Comparison of ENCODE assay signal across 18 cellular contexts in genomic region chr13:53238241-53238640, GRCh38.
DNase-seq lines count a peak whose midpoint lies in the region; ATAC-seq and TF ChIP-seq lines count a peak whose summit lies in the region.
"Had no signal": no experiment of that assay in that cellular context is flagged by ENCODE, and none has a peak within 500 bp of the region (broad histone marks: within the 10 kb centered on the region; RNA-seq: fewer than 3 reads in every experiment).

No MANE protein-coding gene starts in this region.

- peaks cover 12% of the 10 kb centered on the region for H3F3A ChIP-seq in neural progenitor cell (ENCODE audit: low read depth)

- peak overlapping the region; percentile 15 for H3K27ac Mint-ChIP-seq in neural progenitor cell
- H3K27ac Mint-ChIP-seq: activated naive CD4-positive, alpha-beta T cell treated with anti-CD3 and anti-CD28 coated beads, Interleukin-2, amount 50 U/mL, for 72 hours; activated T-cell treated with anti-CD3 and anti-CD28 coated beads, Interleukin-2, amount 50 U/mL, for 72 hours; mesothelial cell of epicardium; nephron progenitor cell had no signal

- no peaks in the 10 kb centered on the region for H3K79me2 ChIP-seq in neural progenitor cell (ENCODE audit: low read depth)

- H3K9me3 Mint-ChIP-seq in neural progenitor cell = peaks cover 6% of the 10 kb centered on the region
- H3K9me3 Mint-ChIP-seq: activated naive CD4-positive, alpha-beta T cell treated with anti-CD3 and anti-CD28 coated beads, Interleukin-2, amount 50 U/mL, for 72 hours; activated T-cell treated with anti-CD3 and anti-CD28 coated beads, Interleukin-2, amount 50 U/mL, for 72 hours; mesothelial cell of epicardium; nephron progenitor cell had no signal

- peaks cover 12% of the 10 kb centered on the region for H3K27me3 Mint-ChIP-seq in neural progenitor cell (ENCODE audit: insufficient read depth, low read depth)

- H3K4me1 Mint-ChIP-seq in neural progenitor cell = peaks cover 56% of the 10 kb centered on the region

- H3K36me3 ChIP-seq in RWPE2 (ENCODE audit: low read depth) = no peaks in the 10 kb centered on the region
- no peaks in the 10 kb centered on the region for H3K36me3 ChIP-seq in neural progenitor cell

- H2AFZ ChIP-seq in neural progenitor cell (replicated peaks) = no peak overlapping the region

- H3K4me1 ChIP-seq in RWPE2 (ENCODE audit: insufficient read depth, poor library complexity, severe bottlenecking) (no peaks in the 10 kb centered on the region), neural progenitor cell (peaks cover 41% of the 10 kb centered on the region)
- H3K4me1 ChIP-seq: body of pancreas had no signal

- H3K9me3 ChIP-seq in RWPE2 (ENCODE audit: severe bottlenecking) (no peaks in the 10 kb centered on the region), neural progenitor cell (ENCODE audit: low read depth) (no peaks in the 10 kb centered on the region)
- H3K9me3 ChIP-seq: body of pancreas had no signal

- H3K4me3 Mint-ChIP-seq in neural progenitor cell = no peak overlapping the region
- H3K4me3 Mint-ChIP-seq: activated T-cell treated with anti-CD3 and anti-CD28 coated beads, Interleukin-2, amount 50 U/mL, for 72 hours; mesothelial cell of epicardium; nephron progenitor cell had no signal

- H3K27ac ChIP-seq in RWPE2 (ENCODE audit: poor library complexity, severe bottlenecking) (no peak overlapping the region), neural progenitor cell (no peak overlapping the region)
- H3K27ac ChIP-seq: body of pancreas had no signal

- H3K36me3 Mint-ChIP-seq in neural progenitor cell = no peaks in the 10 kb centered on the region
- H3K36me3 Mint-ChIP-seq: activated naive CD4-positive, alpha-beta T cell treated with anti-CD3 and anti-CD28 coated beads, Interleukin-2, amount 50 U/mL, for 72 hours; mesothelial cell of epicardium had no signal

- H3K27me3 ChIP-seq in RWPE2 (ENCODE audit: insufficient read depth, poor library complexity, severe bottlenecking) (no peaks in the 10 kb centered on the region), neural progenitor cell (peaks cover 34% of the 10 kb centered on the region)
- H3K27me3 ChIP-seq: body of pancreas had no signal

- DNase-seq in DMS79 treated with DMSO at 0.1 percent for 48 hours (lab: John Stamatoyannopoulos, UW) (peak; percentile 41), NCI-H2107 (lab: John Stamatoyannopoulos, UW) (peak; percentile 10), RWPE2 (ENCODE audit: low spot score) (no peak), neural progenitor cell (ENCODE audit: low spot score) (peak; percentile 54), NCI-H1436 treated with DMSO at 0.1 percent for 48 hours (lab: John Stamatoyannopoulos, UW) (no peak), amniotic stem cell (lab: John Stamatoyannopoulos, UW) (no peak), kidney glomerular epithelial cell (lab: John Stamatoyannopoulos, UW) (no peak)
- DNase-seq: activated T-cell treated with anti-CD3 and anti-CD28 coated beads, Interleukin-2, amount 50 U/mL, for 72 hours; cortex of kidney; foreskin fibroblast; hippocampal formation; Karpas-422; NCI-H1694 treated with DMSO at 0.1 percent for 48 hours; nephron progenitor cell had no signal

- 0 out of 3 replicates have a peak, but pooled peaks have one; percentile 14 for ATAC-seq in RWPE2 (ENCODE audit: low read depth)
- no peak for ATAC-seq in GM19324 (IDR thresholded peaks at IDR 0.05; ENCODE audit: low FRiP score, unreplicated experiment)
- ATAC-seq: activated naive CD4-positive, alpha-beta T cell treated with anti-CD3 and anti-CD28 coated beads, Interleukin-2, amount 50 U/mL, for 72 hours; activated T-cell treated with anti-CD3 and anti-CD28 coated beads, Interleukin-2, amount 50 U/mL, for 72 hours; body of pancreas had no signal

- TF ChIP-seq CTCF in RWPE2 (IDR thresholded peaks at IDR 0.05; ENCODE audit: poor library complexity, severe bottlenecking) (no peak), neural progenitor cell (IDR thresholded peaks at IDR 0.05) (no peak)

- no peak overlapping the region for H3K9ac ChIP-seq in neural progenitor cell

- H3K4me3 ChIP-seq in RWPE2 (ENCODE audit: severe bottlenecking) = no peak overlapping the region
- no peak overlapping the region for H3K4me3 ChIP-seq in neural progenitor cell
- H3K4me3 ChIP-seq: body of pancreas had no signal

- H4K20me1 ChIP-seq in neural progenitor cell (ENCODE audit: low read depth) = peaks cover 5% of the 10 kb centered on the region

- H3K4me2 ChIP-seq in neural progenitor cell = peak overlapping the region; percentile 47

Comparison
In these comparisons a context has a peak if more than half of its experiments do, and no peak if none do; other contexts are left out.
1. DNase-seq: peak in DMS79 treated with DMSO at 0.1 percent for 48 hours (single experiment), NCI-H2107 (single experiment) and neural progenitor cell (single experiment); none in RWPE2 (single experiment), NCI-H1436 treated with DMSO at 0.1 percent for 48 hours (single experiment), amniotic stem cell (single experiment) and kidney glomerular epithelial cell (single experiment).